20 cellular contexts compared by ENCODE assay signal in the genomic region with DNA sequence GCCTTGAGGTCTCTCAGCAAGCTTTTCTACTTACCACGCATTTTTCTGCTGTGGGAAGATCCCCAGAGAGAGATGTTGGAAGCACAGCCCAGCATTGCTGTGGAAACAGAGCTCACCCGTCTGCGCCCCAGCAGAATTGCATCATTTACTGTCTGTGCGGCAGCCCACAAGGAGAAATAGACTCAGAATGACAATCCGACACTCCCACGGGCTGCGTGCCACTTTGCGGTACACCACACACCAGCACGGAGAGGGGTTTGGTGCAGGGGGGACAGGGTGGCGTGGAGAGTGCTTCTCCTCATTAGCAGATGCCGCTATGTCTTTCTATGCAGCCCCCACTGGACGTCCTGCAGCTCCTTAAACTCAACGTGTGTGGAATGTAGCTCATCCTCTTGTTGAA.
DNase-seq lines count a peak whose midpoint lies in the region; ATAC-seq lines count a peak whose summit lies in the region.
"Had no signal": no experiment of that assay in that cellular context is flagged by ENCODE, and none has a peak within 500 bp of the region (broad histone marks: within the 10 kb centered on the region; RNA-seq: fewer than 3 reads in every experiment).

No MANE protein-coding gene starts in this region.

- intact Hi-C loops in posterior vena cava (cut with DNase I), result no loop called here

- DNase-seq in G401 (ENCODE audit: low spot score) (peak; percentile 3), MV-4-11 (lab: John Stamatoyannopoulos, UW) (peak; percentile 14), inferior parietal cortex (ENCODE audit: extremely low spot score) (peak; percentile 17), posterior vena cava (ENCODE audit: low spot score) (peak; percentile 82), HK-2 (ENCODE audit: unreplicated experiment) (no peak), cortex of kidney (lab: John Stamatoyannopoulos, UW) (no peak), T-helper 2 cell (no peak)
- DNase-seq: activated CD4-positive, alpha-beta T cell treated with anti-CD3 and anti-CD28 coated beads, Interleukin-2, amount 10 ng/mL, durations not matched to agents 24 days and 14 days; activated naive CD4-positive, alpha-beta T cell treated with Interleukin-2 at 50 U/mL for 16 hours; activated T-cell treated with anti-CD3 and anti-CD28 coated beads, Interleukin-2, amount 50 U/mL, for 4 hours; dermis blood vessel endothelial cell; DMS153; foreskin melanocyte; IMR-90; NCI-H1092 treated with DMSO at 0.1 percent for 48 hours; NCI-H187; NCI-H510A treated with DMSO at 0.1 percent for 48 hours; stimulated activated naive CD4-positive, alpha-beta T cell; T1000 had no signal

- ATAC-seq in HG03460 (IDR thresholded peaks at IDR 0.05; ENCODE audit: unreplicated experiment), result no peak
- ATAC-seq: activated T-cell treated with anti-CD3 and anti-CD28 coated beads, Interleukin-2, amount 50 U/mL, for 4 hours had no signal

- in situ Hi-C loops in G401 (cut with HindIII; ENCODE audit: low sequenced_read_pairs), result no loop called here

Comparison
In these comparisons a context has a peak if more than half of its experiments do, and no peak if none do; other contexts are left out.
1. DNase-seq: peak in G401 (single experiment), MV-4-11 (single experiment), inferior parietal cortex (single experiment) and posterior vena cava (single experiment); none in HK-2 (single experiment), cortex of kidney (single experiment) and T-helper 2 cell (0 of 5).